14 cellular contexts compared by ENCODE assay signal in genomic region chr18:57775937-57776336, GRCh38. TPM values are rescaled to one million over a fixed set of nuclear protein-coding genes. Genes with fewer than 3 reads are reported as not detected.
A peak's percentile ranks its signal among the peaks of the same experiment; 100 is the strongest.
DNase-seq lines count a peak whose midpoint lies in the region; ATAC-seq and TF ChIP-seq lines count a peak whose summit lies in the region.
"Had no signal": no experiment of that assay in that cellular context is flagged by ENCODE, and none has a peak within 500 bp of the region (broad histone marks: within the 10 kb centered on the region; RNA-seq: fewer than 3 reads in every experiment).

No MANE protein-coding gene starts in this region.

- H3K9me3 Mint-ChIP-seq in Calu3 (ENCODE audit: low read depth, unreplicated experiment), result no peaks in the 10 kb centered on the region
- H3K9me3 Mint-ChIP-seq: naive B cell had no signal

- peak overlapping the region; percentile 28 for H3K4me3 Mint-ChIP-seq in Calu3 (ENCODE audit: low read depth, unreplicated experiment)
- H3K4me3 Mint-ChIP-seq: naive B cell had no signal

- peak overlapping the region; percentile 78 for H3K27ac Mint-ChIP-seq in Calu3 (ENCODE audit: unreplicated experiment)

- no peak for DNase-seq in Calu3
- no peak for DNase-seq in WERI-Rb-1
- DNase-seq in esophagus muscularis mucosa (ENCODE audit: extremely low spot score), result no peak
- DNase-seq in sigmoid colon, result no peak
- no peak for DNase-seq in BE2C
- no peak for DNase-seq in H7
- no peak for DNase-seq in activated CD4-positive, CD25-positive, alpha-beta regulatory T cell treated with anti-CD3 and anti-CD28 coated beads, Interleukin-2, amount 50 U/mL, for 72 hours
- DNase-seq: aorta, MG63, naive B cell, right lobe of liver had no signal

- intact Hi-C loops in Calu3 (cut with micrococcal nuclease; ENCODE audit: unreplicated experiment) (loop anchor here (2.0 kb wide), 1 partner anchor 25 kb away; no protein-coding TSS in a partner anchor), esophagus muscularis mucosa (cut with DNase I) (no loop called here), sigmoid colon (cut with DNase I) (no loop called here)

- H3K4me3 ChIP-seq in WERI-Rb-1 (ENCODE audit: low read depth, low read length), result no peak overlapping the region
- no peak overlapping the region for H3K4me3 ChIP-seq in esophagus muscularis mucosa
- no peak overlapping the region for H3K4me3 ChIP-seq in sigmoid colon
- no peak overlapping the region for H3K4me3 ChIP-seq in BE2C (ENCODE audit: low read depth, low read length)
- no peak overlapping the region for H3K4me3 ChIP-seq in H7 (ENCODE audit: insufficient read depth, low read depth, low read length)
- H3K4me3 ChIP-seq: BLaER1 treated with 17β-estradiol and CSF1 and Interleukin-3, amounts not matched to agents 10 nM and 100 nM; MG63; right lobe of liver had no signal

- TF ChIP-seq EP300 in esophagus muscularis mucosa (IDR thresholded peaks at IDR 0.05), result no peak
- TF ChIP-seq EP300 in sigmoid colon (IDR thresholded peaks at IDR 0.05), result no peak

- WGBS in esophagus muscularis mucosa, result 80% methylated on average over 3 of the region's 3 CpGs
- 19 to 69% methylated on average over 3 of the region's 3 CpGs for WGBS in sigmoid colon, 2 donors

- no peaks in the 10 kb centered on the region for H3K36me3 ChIP-seq in WERI-Rb-1
- no peaks in the 10 kb centered on the region for H3K36me3 ChIP-seq in esophagus muscularis mucosa
- no peaks in the 10 kb centered on the region for H3K36me3 ChIP-seq in sigmoid colon
- no peaks in the 10 kb centered on the region for H3K36me3 ChIP-seq in BE2C
- H3K36me3 ChIP-seq in H7 (replicated peaks; ENCODE audit: control insufficient read depth, insufficient read depth, low read length), result no peaks in the 10 kb centered on the region
- H3K36me3 ChIP-seq: right lobe of liver had no signal

- H3K9me3 ChIP-seq in WERI-Rb-1 (ENCODE audit: severe bottlenecking) (peaks cover 5% of the 10 kb centered on the region), esophagus muscularis mucosa (no peaks in the 10 kb centered on the region), sigmoid colon (no peaks in the 10 kb centered on the region), BE2C (no peaks in the 10 kb centered on the region)
- H3K9me3 ChIP-seq: MG63, right lobe of liver had no signal

- H3K27ac ChIP-seq in WERI-Rb-1, result peak overlapping the region; percentile 61
- H3K27ac ChIP-seq in esophagus muscularis mucosa (replicated peaks in 1 of 4), result peak overlapping the region; percentile 50 to 69 (median 65)
- H3K27ac ChIP-seq in sigmoid colon, result peak overlapping the region; percentile 40 to 63 (median 52)

- H3K27me3 ChIP-seq in WERI-Rb-1 (ENCODE audit: insufficient read depth, low read depth, severe bottlenecking) (no peaks in the 10 kb centered on the region), esophagus muscularis mucosa (no peaks in the 10 kb centered on the region), sigmoid colon (no peaks in the 10 kb centered on the region), BE2C (no peaks in the 10 kb centered on the region), H7 (ENCODE audit: control insufficient read depth, insufficient read depth, low read length) (no peaks in the 10 kb centered on the region)
- H3K27me3 ChIP-seq: BLaER1 treated with 17β-estradiol and CSF1 and Interleukin-3, amounts not matched to agents 10 nM and 100 nM; MG63; right lobe of liver had no signal

- H3K36me3 Mint-ChIP-seq in Calu3 (ENCODE audit: insufficient read depth, unreplicated experiment), result peaks cover 44% of the 10 kb centered on the region
- H3K36me3 Mint-ChIP-seq: naive B cell had no signal

- H3K27me3 Mint-ChIP-seq in Calu3 (ENCODE audit: unreplicated experiment), result no peaks in the 10 kb centered on the region
- H3K27me3 Mint-ChIP-seq: naive B cell had no signal

- H3K4me1 ChIP-seq in esophagus muscularis mucosa, result peaks cover 37 to 81% (median 72%) of the 10 kb centered on the region in 4 donors
- peaks cover 0 to 51% (median 33%) of the 10 kb centered on the region in 4 donors for H3K4me1 ChIP-seq in sigmoid colon
- H3K4me1 ChIP-seq in BE2C, result no peaks in the 10 kb centered on the region

- TF ChIP-seq CTCF in Calu3 (IDR thresholded peaks at IDR 0.05; ENCODE audit: unreplicated experiment) (no peak), WERI-Rb-1 (IDR thresholded peaks at IDR 0.05; ENCODE audit: low read depth, low read length) (no peak), esophagus muscularis mucosa (IDR thresholded peaks at IDR 0.05) (no peak), sigmoid colon (IDR thresholded peaks at IDR 0.05) (no peak), BE2C (IDR thresholded peaks at IDR 0.05; ENCODE audit: low read depth, low read length) (no peak)

- no peak for ATAC-seq in HG03196 (IDR thresholded peaks at IDR 0.05; ENCODE audit: unreplicated experiment)

- peaks cover 90% of the 10 kb centered on the region for H3K4me1 Mint-ChIP-seq in Calu3 (ENCODE audit: low read depth, unreplicated experiment)

- no peak for TF ChIP-seq POLR2A in esophagus muscularis mucosa (IDR thresholded peaks at IDR 0.05; ENCODE audit: low read depth)
- TF ChIP-seq POLR2A in sigmoid colon (IDR thresholded peaks at IDR 0.05), result no peak

- CTCF ChIA-PET in Calu3 (lab: Charles Lee), result interaction anchor here (0.7 kb wide), 1 partner anchor 1819 kb away, joined by 8 read pairs; no protein-coding TSS in a partner anchor

- BruUV-seq in Calu3 (replicated peaks; lab: Mats Ljungman, UMichigan), result no TSS peak

RNA-seq across cellular contexts. Expression of gene ATP8B1, which starts 27.2 kb away (rescaled TPM):
- total RNA-seq in Calu3 (2022) (62.3 and 66.2 TPM in 2 replicates), esophagus muscularis mucosa (10 to 100 TPM; 18.3 to 21.9 (median 19.6) TPM), sigmoid colon (10 to 100 TPM in 2 of 4 donors, 1 to 10 TPM in 2; 8.1 to 18.0 (median 11.6) TPM)
- 10 to 100 TPM; 24.0 to 94.1 (median 24.3) TPM for polyA plus RNA-seq in sigmoid colon
- polyA plus RNA-seq in BE2C (2012; ENCODE audit: insufficient read depth, insufficient read length, low read depth), result 0.15 TPM
- 1.4 and 2.4 TPM in 2 replicates for total RNA-seq in H7 (2014; rRNA removed; shearing (Covaris generic))
- total RNA-seq: G401 had no signal
